Comparison of ENCODE assay signal across 14 cellular contexts in genomic region chr10:24350111-24350921, GRCh38.
DNase-seq lines count a peak whose midpoint lies in the region; ATAC-seq and TF ChIP-seq lines count a peak whose summit lies in the region.
"Had no signal": no experiment of that assay in that cellular context is flagged by ENCODE, and none has a peak within 500 bp of the region (broad histone marks: within the 10 kb centered on the region; RNA-seq: fewer than 3 reads in every experiment).

No MANE protein-coding gene starts in this region.

- H3K27me3 Mint-ChIP-seq in activated T-cell treated with anti-CD3 and anti-CD28 coated beads, Interleukin-2, amount 50 U/mL, for 72 hours (ENCODE audit: low read depth), result no peaks in the 10 kb centered on the region
- H3K27me3 Mint-ChIP-seq: activated CD8-positive, alpha-beta memory T cell treated with anti-CD3 and anti-CD28 coated beads, Interleukin-2, amount 10 ng/mL, durations not matched to agents 7 days and 5 days had no signal

- no peak overlapping the region for H2AFZ ChIP-seq in IMR-90 (replicated peaks; ENCODE audit: low read length, poor library complexity)
- no peak overlapping the region for H2AFZ ChIP-seq in mesenchymal stem cell (ENCODE audit: low read depth, low read length)

- TF ChIP-seq POLR2A in IMR-90 (IDR thresholded peaks at IDR 0.05; ENCODE audit: low read depth, low read length) (no peak), sigmoid colon (IDR thresholded peaks at IDR 0.05) (no peak), uterus (IDR thresholded peaks at IDR 0.05) (no peak)

- H3K9me1 ChIP-seq in IMR-90 (ENCODE audit: insufficient read depth, low read length), result 0 out of 2 replicates have a peak, but pooled peaks cover 3% of the 10 kb centered on the region

- H3K56ac ChIP-seq in IMR-90 (ENCODE audit: extremely low read depth, insufficient read depth, low read length), result no peak overlapping the region

- H4K5ac ChIP-seq in IMR-90 (ENCODE audit: low read depth, low read length), result no peak overlapping the region

- H3K27me3 ChIP-seq in IMR-90 (ENCODE audit: control insufficient read depth, insufficient read depth, low read length), result no peaks in the 10 kb centered on the region; the same call in none of the 2 replicates
- H3K27me3 ChIP-seq in brain microvascular endothelial cell (replicated peaks), result no peaks in the 10 kb centered on the region
- H3K27me3 ChIP-seq in mesenchymal stem cell (ENCODE audit: control insufficient read depth in 1 of 2, insufficient read depth in 1 of 2, low read length in 2 of 2), result peaks cover 0 to 7% of the 10 kb centered on the region in 2 experiments
- no peaks in the 10 kb centered on the region for H3K27me3 ChIP-seq in sigmoid colon
- H3K27me3 ChIP-seq in uterus, result no peaks in the 10 kb centered on the region

- H3K27ac ChIP-seq in IMR-90 (ENCODE audit: insufficient read depth, low read length) (no peak overlapping the region), brain microvascular endothelial cell (peak overlapping the region; percentile 38), mesenchymal stem cell (ENCODE audit: low read length, poor library complexity, severe bottlenecking) (no peak overlapping the region), sigmoid colon (peak overlapping the region in 2 of 4 donors; percentile 6 to 49), uterus (no peak overlapping the region)

- in situ Hi-C loops in IMR-90 (cut with MboI; ENCODE audit: low sequenced_read_pairs) (loop anchor here (25.0 kb wide), 1 partner anchor 1188 kb away; no protein-coding TSS in a partner anchor), brain microvascular endothelial cell (cut with HindIII; ENCODE audit: low pct_ligation_motif_present, low sequenced_read_pairs) (no loop called here)

- no peaks in the 10 kb centered on the region for H3K36me3 ChIP-seq in IMR-90 (ENCODE audit: control insufficient read depth, insufficient read depth, low read length)
- no peaks in the 10 kb centered on the region for H3K36me3 ChIP-seq in brain microvascular endothelial cell (replicated peaks)
- H3K36me3 ChIP-seq in mesenchymal stem cell (ENCODE audit: control insufficient read depth in 1 of 2, insufficient read depth in 2 of 2, low read depth in 1 of 2, low read length in 2 of 2), result no peaks in the 10 kb centered on the region
- no peaks in the 10 kb centered on the region for H3K36me3 ChIP-seq in sigmoid colon
- H3K36me3 ChIP-seq in uterus, result no peaks in the 10 kb centered on the region

- H3K23ac ChIP-seq in IMR-90 (ENCODE audit: low read depth, low read length) (no peak overlapping the region), mesenchymal stem cell (ENCODE audit: low read length in 2 of 2) (no peak overlapping the region)

- POLR2A ChIA-PET in IMR-90 (lab: Charles Lee; ENCODE audit: unreplicated experiment), result no interaction called here

- H3K9ac ChIP-seq in IMR-90 (ENCODE audit: low read depth, low read length), result no peak overlapping the region
- peak overlapping the region; percentile 61 for H3K9ac ChIP-seq in mesenchymal stem cell (ENCODE audit: low read length)

- no peak overlapping the region for H3K18ac ChIP-seq in IMR-90 (ENCODE audit: low read depth, low read length)
- no peak overlapping the region for H3K18ac ChIP-seq in mesenchymal stem cell (ENCODE audit: low read depth in 1 of 2, low read length in 2 of 2)

- no peak overlapping the region for H2AK5ac ChIP-seq in IMR-90 (ENCODE audit: low read depth, low read length)
- H2AK5ac ChIP-seq in mesenchymal stem cell (ENCODE audit: low read length, severe bottlenecking), result no peak overlapping the region

- BruUV-seq in IMR-90 (replicated peaks; lab: Mats Ljungman, UMichigan), result no TSS peak

- TF ChIP-seq RAD21 in IMR-90 (IDR thresholded peaks at IDR 0.05; ENCODE audit: low read length), result no peak

- H3K9me3 ChIP-seq in IMR-90 (ENCODE audit: control insufficient read depth, insufficient read depth, low read length), result no peaks in the 10 kb centered on the region
- no peaks in the 10 kb centered on the region for H3K9me3 ChIP-seq in mesenchymal stem cell (ENCODE audit: control insufficient read depth, low read length)
- H3K9me3 ChIP-seq in sigmoid colon, result no peaks in the 10 kb centered on the region
- no peaks in the 10 kb centered on the region for H3K9me3 ChIP-seq in uterus

- DNase-seq in AG08395 (ENCODE audit: low spot score) (peak; percentile 27), IMR-90 (peak; percentile 79), brain microvascular endothelial cell (peak; percentile 41), mesenchymal stem cell (no peak), sigmoid colon (no peak), uterus (no peak), A172 (ENCODE audit: low spot score) (no peak)
- no peak for DNase-seq in activated T-cell treated with anti-CD3 and anti-CD28 coated beads, Interleukin-2, amount 50 U/mL, for 72 hours
- DNase-seq: activated CD8-positive, alpha-beta memory T cell treated with anti-CD3 and anti-CD28 coated beads, Interleukin-2, amount 10 ng/mL, durations not matched to agents 7 days and 5 days; activated naive CD4-positive, alpha-beta T cell treated with anti-CD3 and anti-CD28 coated beads for 36 hours; DMS53; NCI-H1048; nucleus accumbens had no signal

- no peak overlapping the region for H3K4ac ChIP-seq in IMR-90 (ENCODE audit: low read depth, low read length)
- H3K4ac ChIP-seq in mesenchymal stem cell (ENCODE audit: low read depth in 1 of 2, low read length in 2 of 2), result no peak overlapping the region

- H3K4me1 Mint-ChIP-seq in activated T-cell treated with anti-CD3 and anti-CD28 coated beads, Interleukin-2, amount 50 U/mL, for 72 hours (ENCODE audit: low read depth), result no peaks in the 10 kb centered on the region
- H3K4me1 Mint-ChIP-seq: activated CD8-positive, alpha-beta memory T cell treated with anti-CD3 and anti-CD28 coated beads, Interleukin-2, amount 10 ng/mL, durations not matched to agents 7 days and 5 days; central memory CD8-positive, alpha-beta T cell had no signal

- peaks cover 6% of the 10 kb centered on the region for H3K4me1 ChIP-seq in IMR-90 (ENCODE audit: control insufficient read depth, insufficient read depth, low read length)
- H3K4me1 ChIP-seq in mesenchymal stem cell (ENCODE audit: control insufficient read depth, insufficient read depth, low read depth, low read length), result peaks cover 2% of the 10 kb centered on the region
- H3K4me1 ChIP-seq in sigmoid colon, result peaks cover 0 to 12% (median 0%) of the 10 kb centered on the region in 4 donors
- H3K4me1 ChIP-seq in uterus, result no peaks in the 10 kb centered on the region

- H2AK9ac ChIP-seq in IMR-90 (replicated peaks; ENCODE audit: low read depth, low read length, poor library complexity), result no peak overlapping the region

- TF ChIP-seq CTCF in IMR-90 (conservative IDR thresholded peaks at IDR 0.05; ENCODE audit: low read depth, low read length) (no peak), brain microvascular endothelial cell (IDR thresholded peaks at IDR 0.05; ENCODE audit: low read depth, low read length, missing control alignments) (no peak), sigmoid colon (IDR thresholded peaks at IDR 0.05) (no peak), uterus (IDR thresholded peaks at IDR 0.05) (no peak)

- no peak overlapping the region for H2BK12ac ChIP-seq in mesenchymal stem cell (ENCODE audit: low read length in 2 of 2)

- CTCF ChIA-PET in IMR-90 (lab: Yijun Ruan, JAX), result interaction anchor here (0.6 kb wide), 1 partner anchor 25 kb away, joined by 3 read pairs; no protein-coding TSS in a partner anchor

- WGBS in IMR-90 (ENCODE audit: extremely low coverage in 2 of 2, insufficient read length in 1 of 2), 2 experiments, result no CpG with 5 or more reads among the region's 8 CpGs
- WGBS in mesenchymal stem cell, result 38% methylated on average over 5 of the region's 8 CpGs
- 17 to 31% methylated on average over 8 of the region's 8 CpGs for WGBS in sigmoid colon, 2 donors

- H3K14ac ChIP-seq in IMR-90 (replicated peaks; ENCODE audit: low read depth, low read length) (no peak overlapping the region), mesenchymal stem cell (ENCODE audit: low read length in 2 of 2) (no peak overlapping the region)

- dilution Hi-C loops in IMR-90 (cut with HindIII; ENCODE audit: low sequenced_read_pairs, unreplicated experiment), result no loop called here

- no peak for TF ChIP-seq EP300 in sigmoid colon (IDR thresholded peaks at IDR 0.05)

- ATAC-seq in IMR-90 (ENCODE audit: low read depth), result peak; percentile 46
- ATAC-seq in activated T-cell treated with anti-CD3 and anti-CD28 coated beads, Interleukin-2, amount 50 U/mL, for 72 hours (replicated peaks in 1 of 2), result no peak
- ATAC-seq: activated CD8-positive, alpha-beta memory T cell treated with anti-CD3 and anti-CD28 coated beads, Interleukin-2, amount 10 ng/mL, durations not matched to agents 7 days and 5 days had no signal

- H3K4me2 ChIP-seq in IMR-90 (ENCODE audit: low read depth, low read length) (no peak overlapping the region), mesenchymal stem cell (ENCODE audit: low read length, poor library complexity, severe bottlenecking) (no peak overlapping the region)

- H3K79me1 ChIP-seq in IMR-90 (ENCODE audit: low read depth in 1 of 2, low read length in 2 of 2), result no peaks in the 10 kb centered on the region
- H3K79me1 ChIP-seq in mesenchymal stem cell (replicated peaks; ENCODE audit: low read length, poor library complexity, severe bottlenecking), result no peaks in the 10 kb centered on the region

- no peak overlapping the region for H3K27ac Mint-ChIP-seq in activated T-cell treated with anti-CD3 and anti-CD28 coated beads, Interleukin-2, amount 50 U/mL, for 72 hours
- H3K27ac Mint-ChIP-seq: activated CD8-positive, alpha-beta memory T cell treated with anti-CD3 and anti-CD28 coated beads, Interleukin-2, amount 10 ng/mL, durations not matched to agents 7 days and 5 days; activated naive CD4-positive, alpha-beta T cell treated with anti-CD3 and anti-CD28 coated beads for 36 hours had no signal

- H2BK15ac ChIP-seq in IMR-90 (ENCODE audit: low read depth, low read length), result no peak overlapping the region
- no peak overlapping the region for H2BK15ac ChIP-seq in mesenchymal stem cell (ENCODE audit: low read depth, poor library complexity, severe bottlenecking)

- H3K9me3 Mint-ChIP-seq in activated T-cell treated with anti-CD3 and anti-CD28 coated beads, Interleukin-2, amount 50 U/mL, for 72 hours, result no peaks in the 10 kb centered on the region
- H3K9me3 Mint-ChIP-seq: activated naive CD4-positive, alpha-beta T cell treated with anti-CD3 and anti-CD28 coated beads for 36 hours; central memory CD8-positive, alpha-beta T cell had no signal

- H2BK20ac ChIP-seq in IMR-90 (ENCODE audit: low read depth, low read length), result no peak overlapping the region

- H4K20me1 ChIP-seq in IMR-90 (ENCODE audit: insufficient read depth, low read length), result no peaks in the 10 kb centered on the region

- H2BK5ac ChIP-seq in IMR-90 (ENCODE audit: low read depth, low read length, poor library complexity, severe bottlenecking) (no peak overlapping the region), mesenchymal stem cell (ENCODE audit: low read depth, low read length, poor library complexity, severe bottlenecking) (no peak overlapping the region)

- H3K4me3 Mint-ChIP-seq in activated T-cell treated with anti-CD3 and anti-CD28 coated beads, Interleukin-2, amount 50 U/mL, for 72 hours, result no peak overlapping the region
- H3K4me3 Mint-ChIP-seq: activated CD8-positive, alpha-beta memory T cell treated with anti-CD3 and anti-CD28 coated beads, Interleukin-2, amount 10 ng/mL, durations not matched to agents 7 days and 5 days; activated naive CD4-positive, alpha-beta T cell treated with anti-CD3 and anti-CD28 coated beads for 36 hours; central memory CD8-positive, alpha-beta T cell had no signal

- H4K91ac ChIP-seq in IMR-90 (ENCODE audit: insufficient read depth, low read depth, low read length) (no peak overlapping the region), mesenchymal stem cell (ENCODE audit: low read length) (no peak overlapping the region)

- H2BK120ac ChIP-seq in IMR-90 (ENCODE audit: low read depth, low read length) (no peak overlapping the region), mesenchymal stem cell (ENCODE audit: low read depth, low read length) (no peak overlapping the region)

- intact Hi-C loops in IMR-90 (cut with micrococcal nuclease) (no loop called here), sigmoid colon (cut with DNase I) (loop anchor here (10.0 kb wide), 1 partner anchor 136 kb away; no protein-coding TSS in a partner anchor), uterus (cut with DNase I; ENCODE audit: low total_unique reads) (no loop called here)

- no peaks in the 10 kb centered on the region for H3K36me3 Mint-ChIP-seq in activated T-cell treated with anti-CD3 and anti-CD28 coated beads, Interleukin-2, amount 50 U/mL, for 72 hours (ENCODE audit: insufficient read depth in 2 of 2)
- H3K36me3 Mint-ChIP-seq: activated CD8-positive, alpha-beta memory T cell treated with anti-CD3 and anti-CD28 coated beads, Interleukin-2, amount 10 ng/mL, durations not matched to agents 7 days and 5 days had no signal

- H3K4me3 ChIP-seq in IMR-90 (ENCODE audit: insufficient read depth, low read depth, low read length), result no peak overlapping the region
- no peak overlapping the region for H3K4me3 ChIP-seq in brain microvascular endothelial cell (ENCODE audit: low read depth, low read length)
- H3K4me3 ChIP-seq in mesenchymal stem cell (ENCODE audit: insufficient read depth in 1 of 2, low read depth in 1 of 2, low read length in 2 of 2), result peak overlapping the region in 1 of 2 experiments; percentile 14
- no peak overlapping the region for H3K4me3 ChIP-seq in sigmoid colon
- no peak overlapping the region for H3K4me3 ChIP-seq in uterus

- no peak overlapping the region for H4K8ac ChIP-seq in IMR-90 (ENCODE audit: low read depth in 2 of 2, low read length in 2 of 2)
- no peak overlapping the region for H4K8ac ChIP-seq in mesenchymal stem cell (ENCODE audit: low read length)

Comparison
In these comparisons a context has a peak if more than half of its experiments do, and no peak if none do; other contexts are left out.
1. DNase-seq: peak in AG08395 (single experiment), IMR-90 (single experiment) and brain microvascular endothelial cell (single experiment); none in mesenchymal stem cell (single experiment), sigmoid colon (single experiment), uterus (0 of 2), A172 (single experiment) and activated T-cell treated with anti-CD3 and anti-CD28 coated beads, Interleukin-2, amount 50 U/mL, for 72 hours (0 of 2).